ENCODE assay signal across 1 cellular context in the genomic region with DNA sequence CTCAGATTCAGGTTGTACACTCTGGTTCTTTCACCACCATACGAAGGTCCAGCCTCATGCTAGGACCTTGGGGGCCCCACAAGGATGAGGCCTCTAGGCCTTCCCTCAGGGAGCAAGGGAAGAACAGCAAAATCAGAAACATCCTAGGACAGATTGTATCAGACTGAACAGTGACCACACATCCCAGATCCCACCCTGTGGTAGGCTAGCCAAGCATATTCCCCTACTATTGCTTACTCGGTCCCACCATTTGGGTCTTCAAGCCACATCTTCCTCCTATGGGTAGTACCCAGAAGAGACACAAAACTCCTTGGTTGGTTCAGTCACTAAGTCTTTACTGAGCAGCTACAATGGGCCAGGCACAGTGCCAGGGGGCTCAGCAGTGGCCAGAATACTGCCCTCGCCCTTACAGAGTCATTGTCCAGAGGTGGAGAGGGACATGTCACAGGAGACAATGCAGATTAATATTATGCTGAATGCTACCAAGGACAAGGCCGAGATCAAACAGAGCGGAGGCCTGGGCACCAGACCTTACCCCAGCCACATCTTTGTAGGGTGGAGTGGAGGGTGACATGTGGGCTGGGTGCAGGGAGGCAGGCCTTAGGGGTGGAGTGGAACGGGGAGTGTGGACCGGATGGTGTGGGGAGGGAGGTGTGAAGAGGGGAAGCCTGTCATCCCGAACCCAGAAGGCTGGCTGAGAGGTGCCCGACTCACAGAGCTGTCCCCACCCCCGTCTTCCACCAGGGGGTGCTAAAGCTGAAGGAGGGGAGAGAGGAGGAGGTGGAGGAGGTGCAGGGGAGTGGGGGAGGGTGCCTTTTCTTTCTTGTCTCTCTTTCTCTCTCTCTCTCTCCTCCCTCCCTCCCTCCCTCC.
TF ChIP-seq lines count a peak whose summit lies in the region.

No MANE protein-coding gene starts in this region.

TF ChIP-seq in K562, 482 proteins besides CTCF, POLR2A, EP300 and RAD21 (continued from another document and continues in another):
- TF ChIP-seq THAP12 (CRISPR knock-in tag; IDR thresholded peaks at IDR 0.05) (0 out of 2 replicates have a peak, but pooled peaks have one; percentile 40), SOX6 (IDR thresholded peaks at IDR 0.05) (0 out of 2 replicates have a peak, but pooled peaks have one; percentile 22), KAT2B (IDR thresholded peaks at IDR 0.05; ENCODE audit: low read depth, low read length) (no peak), PCBP1 (IDR thresholded peaks at IDR 0.05; ENCODE audit: low read depth, low read length, poor library complexity, severe bottlenecking) (peak; percentile 28), NCOR1 (IDR thresholded peaks at IDR 0.05) (peak; percentile 38; the same call in 1 of the 2 replicates), RBM25 (IDR thresholded peaks at IDR 0.05; ENCODE audit: low read depth, low read length, severe bottlenecking) (no peak), ZNF23 (CRISPR knock-in tag; IDR thresholded peaks at IDR 0.05) (no peak), SNRNP70 (optimal IDR thresholded peaks at IDR 0.05; ENCODE audit: low read depth, low read length) (no peak), ZNF592 (IDR thresholded peaks at IDR 0.05) (0 out of 2 replicates have a peak, but pooled peaks have one; percentile 26), SREBF2 (CRISPR knock-in tag; IDR thresholded peaks at IDR 0.05) (no peak), OTX1 (CRISPR knock-in tag; IDR thresholded peaks at IDR 0.05) (peak; percentile 72), BRD9 (IDR thresholded peaks at IDR 0.05; ENCODE audit: low read depth, partially characterized antibody) (peak; percentile 47), ZC3H8 (IDR thresholded peaks at IDR 0.05) (no peak), TEAD4 (IDR thresholded peaks at IDR 0.05; ENCODE audit: low read length) (0 out of 2 replicates have a peak, but pooled peaks have one; percentile 14), TEAD4 (CRISPR knock-in tag; IDR thresholded peaks at IDR 0.05; ENCODE audit: borderline replicate concordance) (no peak), TRIM24 (IDR thresholded peaks at IDR 0.05) (peak in 1 of 2 experiments; percentile 44; a peak in 2 of 4 replicates), ZKSCAN1 (IDR thresholded peaks at IDR 0.05; ENCODE audit: low read depth, low read length) (peak; percentile 67; the same call in 1 of the 2 replicates), FOXK2 (conservative IDR thresholded peaks at IDR 0.05 in 1 of 2, IDR thresholded peaks at IDR 0.05 in 1 of 2; ENCODE audit: low read depth in 2 of 2) (0 out of 4 replicates have a peak, but pooled peaks of 1 of the 2 experiments have one; percentile 16), MAX (CRISPR knock-in tag; IDR thresholded peaks at IDR 0.05) (peak; percentile 21; the same call in 1 of the 2 replicates), YY1 (IDR thresholded peaks at IDR 0.05; ENCODE audit: borderline replicate concordance in 1 of 3, control insufficient read depth in 1 of 3, extremely low read depth in 1 of 3, insufficient read depth in 3 of 3, insufficient read length in 1 of 3, insufficient replicate concordance in 2 of 3, low read depth in 1 of 3, low read length in 2 of 3) (peak in 1 of 3 experiments; percentile 45), NR0B1 (IDR thresholded peaks at IDR 0.05; ENCODE audit: partially characterized antibody) (no peak), PKNOX1 (IDR thresholded peaks at IDR 0.05) (peak; percentile 45; the same call in 1 of the 2 replicates), ZNF764 (CRISPR knock-in tag; IDR thresholded peaks at IDR 0.05; ENCODE audit: low read depth) (peak; percentile 72; the same call in 1 of the 2 replicates), TFAP4 (CRISPR knock-in tag; IDR thresholded peaks at IDR 0.05; ENCODE audit: borderline replicate concordance) (peak; percentile 35; the same call in 1 of the 2 replicates), CHCHD3 (CRISPR knock-in tag; IDR thresholded peaks at IDR 0.05) (no peak), FOXA1 (IDR thresholded peaks at IDR 0.05; ENCODE audit: borderline replicate concordance) (no peak), KLF6 (CRISPR knock-in tag; IDR thresholded peaks at IDR 0.05; ENCODE audit: borderline replicate concordance) (no peak), NR1H2 (CRISPR knock-in tag; IDR thresholded peaks at IDR 0.05) (no peak), HMGN3 (IDR thresholded peaks at IDR 0.05; ENCODE audit: borderline replicate concordance, extremely low read depth, insufficient read length, low read depth, low read length) (no peak), ARID1B (IDR thresholded peaks at IDR 0.05) (no peak), ZNF133 (CRISPR knock-in tag; IDR thresholded peaks at IDR 0.05) (no peak), NUFIP1 (IDR thresholded peaks at IDR 0.05; ENCODE audit: partially characterized antibody) (no peak), ZNF830 (CRISPR knock-in tag; IDR thresholded peaks at IDR 0.05) (no peak), HLTF (IDR thresholded peaks at IDR 0.05) (no peak), THRB (CRISPR knock-in tag; conservative IDR thresholded peaks at IDR 0.05) (peak; percentile 79; the same call in 1 of the 2 replicates), L3MBTL2 (IDR thresholded peaks at IDR 0.05) (peak; percentile 48; the same call in 1 of the 2 replicates)
- TF ChIP-seq, protein P1, sequence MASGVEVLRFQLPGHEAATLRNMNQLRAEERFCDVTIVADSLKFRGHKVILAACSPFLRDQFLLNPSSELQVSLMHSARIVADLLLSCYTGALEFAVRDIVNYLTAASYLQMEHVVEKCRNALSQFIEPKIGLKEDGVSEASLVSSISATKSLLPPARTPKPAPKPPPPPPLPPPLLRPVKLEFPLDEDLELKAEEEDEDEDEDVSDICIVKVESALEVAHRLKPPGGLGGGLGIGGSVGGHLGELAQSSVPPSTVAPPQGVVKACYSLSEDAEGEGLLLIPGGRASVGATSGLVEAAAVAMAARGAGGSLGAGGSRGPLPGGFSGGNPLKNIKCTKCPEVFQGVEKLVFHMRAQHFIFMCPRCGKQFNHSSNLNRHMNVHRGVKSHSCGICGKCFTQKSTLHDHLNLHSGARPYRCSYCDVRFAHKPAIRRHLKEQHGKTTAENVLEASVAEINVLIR (CRISPR knock-in tag; IDR thresholded peaks at IDR 0.05) = no peak
- TF ChIP-seq, protein P2, sequence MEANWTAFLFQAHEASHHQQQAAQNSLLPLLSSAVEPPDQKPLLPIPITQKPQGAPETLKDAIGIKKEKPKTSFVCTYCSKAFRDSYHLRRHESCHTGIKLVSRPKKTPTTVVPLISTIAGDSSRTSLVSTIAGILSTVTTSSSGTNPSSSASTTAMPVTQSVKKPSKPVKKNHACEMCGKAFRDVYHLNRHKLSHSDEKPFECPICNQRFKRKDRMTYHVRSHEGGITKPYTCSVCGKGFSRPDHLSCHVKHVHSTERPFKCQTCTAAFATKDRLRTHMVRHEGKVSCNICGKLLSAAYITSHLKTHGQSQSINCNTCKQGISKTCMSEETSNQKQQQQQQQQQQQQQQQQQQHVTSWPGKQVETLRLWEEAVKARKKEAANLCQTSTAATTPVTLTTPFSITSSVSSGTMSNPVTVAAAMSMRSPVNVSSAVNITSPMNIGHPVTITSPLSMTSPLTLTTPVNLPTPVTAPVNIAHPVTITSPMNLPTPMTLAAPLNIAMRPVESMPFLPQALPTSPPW (CRISPR knock-in tag; IDR thresholded peaks at IDR 0.05) = peak; percentile 81
- TF ChIP-seq, protein P3, sequence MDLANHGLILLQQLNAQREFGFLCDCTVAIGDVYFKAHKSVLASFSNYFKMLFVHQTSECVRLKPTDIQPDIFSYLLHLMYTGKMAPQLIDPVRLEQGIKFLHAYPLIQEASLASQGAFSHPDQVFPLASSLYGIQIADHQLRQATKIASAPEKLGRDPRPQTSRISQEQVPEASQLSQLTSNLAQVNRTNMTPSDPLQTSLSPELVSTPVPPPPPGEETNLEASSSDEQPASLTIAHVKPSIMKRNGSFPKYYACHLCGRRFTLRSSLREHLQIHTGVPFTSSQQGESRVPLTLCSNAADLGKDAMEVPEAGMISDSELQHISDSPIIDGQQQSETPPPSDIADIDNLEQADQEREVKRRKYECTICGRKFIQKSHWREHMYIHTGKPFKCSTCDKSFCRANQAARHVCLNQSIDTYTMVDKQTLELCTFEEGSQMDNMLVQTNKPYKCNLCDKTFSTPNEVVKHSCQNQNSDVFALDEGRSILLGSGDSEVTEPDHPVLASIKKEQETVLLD (IDR thresholded peaks at IDR 0.05) = peak; percentile 27; the same call in 1 of the 2 replicates
- TF ChIP-seq, protein P4, sequence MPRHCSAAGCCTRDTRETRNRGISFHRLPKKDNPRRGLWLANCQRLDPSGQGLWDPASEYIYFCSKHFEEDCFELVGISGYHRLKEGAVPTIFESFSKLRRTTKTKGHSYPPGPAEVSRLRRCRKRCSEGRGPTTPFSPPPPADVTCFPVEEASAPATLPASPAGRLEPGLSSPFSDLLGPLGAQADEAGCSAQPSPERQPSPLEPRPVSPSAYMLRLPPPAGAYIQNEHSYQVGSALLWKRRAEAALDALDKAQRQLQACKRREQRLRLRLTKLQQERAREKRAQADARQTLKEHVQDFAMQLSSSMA (CRISPR knock-in tag; IDR thresholded peaks at IDR 0.05) = no peak
